Comparison of ENCODE assay signal across 17 cellular contexts in genomic region chr1:225899044-225899925, GRCh38. TPM values are rescaled to one million over a fixed set of nuclear protein-coding genes. Genes with fewer than 3 reads are reported as not detected.
DNase-seq lines count a peak whose midpoint lies in the region; ATAC-seq and TF ChIP-seq lines count a peak whose summit lies in the region.
"Had no signal": no experiment of that assay in that cellular context is flagged by ENCODE, and none has a peak within 500 bp of the region (broad histone marks: within the 10 kb centered on the region; RNA-seq: fewer than 3 reads in every experiment).

No MANE protein-coding gene starts in this region.

- peak; percentile 39 for DNase-seq in NCI-H2196 (lab: John Stamatoyannopoulos, UW; ENCODE audit: unreplicated experiment)
- no peak for DNase-seq in NCI-H2196 treated with DMSO at 0.1 percent for 48 hours (lab: John Stamatoyannopoulos, UW; ENCODE audit: unreplicated experiment)
- DNase-seq in activated naive CD4-positive, alpha-beta T cell treated with anti-CD3 and anti-CD28 coated beads, Interleukin-2, amount 50 U/mL, for 72 hours (ENCODE audit: low spot score in 2 of 2), result no peak
- DNase-seq in HUDEP-2 (lab: John Stamatoyannopoulos, UW; ENCODE audit: unreplicated experiment in 76 of 76), result no peak
- DNase-seq: activated CD8-positive, alpha-beta memory T cell treated with anti-CD3 and anti-CD28 coated beads, Interleukin-2, amount 50 U/mL, for 4 hours; amygdala; GM23248; hippocampal formation; Kasumi-1; NCI-H1694 treated with DMSO at 0.1 percent for 48 hours; SIG-M5; small intestine had no signal

- H3K27ac Mint-ChIP-seq in activated naive CD4-positive, alpha-beta T cell treated with anti-CD3 and anti-CD28 coated beads, Interleukin-2, amount 50 U/mL, for 72 hours, result peak overlapping the region; percentile 12 to 81

- peaks cover 3% of the 10 kb centered on the region in 2 donors for H3K9me3 Mint-ChIP-seq in activated naive CD4-positive, alpha-beta T cell treated with anti-CD3 and anti-CD28 coated beads, Interleukin-2, amount 50 U/mL, for 72 hours

- TF ChIP-seq CTCF in liver (IDR thresholded peaks at IDR 0.05; ENCODE audit: low read depth, low read length, missing input control), result no peak

- H3K27me3 ChIP-seq in HUES48 (ENCODE audit: control insufficient read depth, insufficient read depth, low read length), result no peaks in the 10 kb centered on the region
- H3K27me3 ChIP-seq in liver (ENCODE audit: control insufficient read depth in 4 of 4, insufficient read depth in 4 of 4, low read length in 3 of 4), result no peaks in the 10 kb centered on the region

- peaks cover 0 to 15% of the 10 kb centered on the region in 2 donors for H3K36me3 Mint-ChIP-seq in activated naive CD4-positive, alpha-beta T cell treated with anti-CD3 and anti-CD28 coated beads, Interleukin-2, amount 50 U/mL, for 72 hours

- ATAC-seq in activated naive CD4-positive, alpha-beta T cell treated with anti-CD3 and anti-CD28 coated beads, Interleukin-2, amount 50 U/mL, for 72 hours, result no peak
- ATAC-seq in GM19035 (IDR thresholded peaks at IDR 0.05; ENCODE audit: unreplicated experiment) (no peak), esophagus mucosa (no peak)

- H3K9ac ChIP-seq in HUES48 (ENCODE audit: low read depth, low read length) (peak overlapping the region; percentile 61; the same call in 1 of the 2 replicates), liver (ENCODE audit: low read depth in 1 of 2, low read length in 2 of 2) (no peak overlapping the region)
- H3K9ac ChIP-seq: GM23248 had no signal

- no peak for TF ChIP-seq RAD21 in liver (IDR thresholded peaks at IDR 0.05)

- H3K4me3 ChIP-seq in HUES48 (ENCODE audit: low read depth, low read length) (peak overlapping the region; percentile 27; the same call in 1 of the 2 replicates), liver (ENCODE audit: low read depth in 1 of 3, low read length in 3 of 3) (no peak overlapping the region)
- H3K4me3 ChIP-seq: GM23248 had no signal

- H3K9me3 ChIP-seq in HUES48 (ENCODE audit: control insufficient read depth, insufficient read depth, low read length) (no peaks in the 10 kb centered on the region), liver (ENCODE audit: control insufficient read depth in 4 of 4, low read length in 3 of 4) (no peaks in the 10 kb centered on the region)

- H3K4me1 ChIP-seq in HUES48 (ENCODE audit: control insufficient read depth, insufficient read depth, low read length), result peaks cover 25% of the 10 kb centered on the region
- peaks cover 2 to 10% (median 6%) of the 10 kb centered on the region in 4 donors for H3K4me1 ChIP-seq in liver (ENCODE audit: control insufficient read depth in 4 of 4, insufficient read depth in 4 of 4, low read length in 3 of 4)

- H3K27ac ChIP-seq in HUES48 (ENCODE audit: low read depth, low read length), result peak overlapping the region; percentile 98
- no peak overlapping the region for H3K27ac ChIP-seq in liver (ENCODE audit: low read depth in 1 of 2, low read length in 2 of 2)
- H3K27ac ChIP-seq: GM23248 had no signal

- WGBS in liver, result 74% methylated on average over 4 of the region's 4 CpGs

- H3K36me3 ChIP-seq in HUES48 (ENCODE audit: control insufficient read depth, insufficient read depth, low read length) (no peaks in the 10 kb centered on the region), liver (ENCODE audit: control insufficient read depth in 4 of 4, insufficient read depth in 3 of 4, low read depth in 1 of 4, low read length in 3 of 4) (no peaks in the 10 kb centered on the region)

TF ChIP-seq in liver, 16 proteins besides CTCF, POLR2A, EP300 and RAD21:
- TF ChIP-seq NR2F2 (IDR thresholded peaks at IDR 0.05) (peak; percentile 15), MAX (IDR thresholded peaks at IDR 0.05) (no peak), FOXA1 (IDR thresholded peaks at IDR 0.05) (no peak), HNF4A (conservative IDR thresholded peaks at IDR 0.05) (no peak), ATF3 (IDR thresholded peaks at IDR 0.05) (no peak)

RNA-seq across cellular contexts. Expression of gene LEFTY1, which starts 10.3 kb away (rescaled TPM):
- total RNA-seq in activated naive CD4-positive, alpha-beta T cell treated with anti-CD3 and anti-CD28 coated beads, Interleukin-2, amount 50 U/mL, for 72 hours, result under 1 TPM in 1 of 2 donors, not detected in 1; 0.54 TPM
- total RNA-seq in liver, result 1 to 10 TPM; 1.1 to 1.4 TPM
- polyA plus RNA-seq in liver, result under 1 TPM; 0.42 to 0.66 TPM
- not detected for total RNA-seq in esophagus mucosa
- total RNA-seq: GM23248, lung microvascular endothelial cell had no signal
- polyA plus RNA-seq: GM23248 had no signal

RNA-seq across cellular contexts. Expression of gene TMEM63A, which starts 17.1 kb away (rescaled TPM):
- total RNA-seq in activated naive CD4-positive, alpha-beta T cell treated with anti-CD3 and anti-CD28 coated beads, Interleukin-2, amount 50 U/mL, for 72 hours, result 100 to 1,000 TPM in 1 of 2 donors, 10 to 100 TPM in 1; 67.8 to 115 TPM
- total RNA-seq in liver (10 to 100 TPM; 10.4 to 54.0 TPM), esophagus mucosa (23.0 TPM)
- polyA plus RNA-seq in liver, result 10 to 100 TPM in 1 of 2 donors, 1 to 10 TPM in 1; 9.6 to 12.9 TPM

RNA-seq across cellular contexts. Expression of gene PYCR2, which starts 24.8 kb away (rescaled TPM):
- total RNA-seq in activated naive CD4-positive, alpha-beta T cell treated with anti-CD3 and anti-CD28 coated beads, Interleukin-2, amount 50 U/mL, for 72 hours, result 100 to 1,000 TPM; 114 to 129 TPM
- total RNA-seq in liver (10 to 100 TPM; 26.9 to 39.0 TPM), esophagus mucosa (25.7 TPM)
- 10 to 100 TPM; 16.8 to 41.0 TPM for polyA plus RNA-seq in liver

RNA-seq across cellular contexts. Expression of gene LEFTY2, which starts 41.7 kb away (rescaled TPM):
- total RNA-seq in activated naive CD4-positive, alpha-beta T cell treated with anti-CD3 and anti-CD28 coated beads, Interleukin-2, amount 50 U/mL, for 72 hours, result not detected
- under 1 TPM in 1 of 2 donors, not detected in 1; 0.09 TPM for total RNA-seq in liver
- polyA plus RNA-seq in liver, result under 1 TPM in 1 of 2 donors, not detected in 1; 0.24 TPM
- total RNA-seq in esophagus mucosa, result not detected
- total RNA-seq: GM23248, lung microvascular endothelial cell had no signal
- polyA plus RNA-seq: GM23248 had no signal
